In genomic region chr16:24689128-24689527, GRCh38 we compare ENCODE assay signal across 9 cellular contexts. TPM values are rescaled to one million over a fixed set of nuclear protein-coding genes. Genes with fewer than 3 reads are reported as not detected.
DNase-seq lines count a peak whose midpoint lies in the region; ATAC-seq, FAIRE-seq and TF ChIP-seq lines count a peak whose summit lies in the region.
"Had no signal": no experiment of that assay in that cellular context is flagged by ENCODE, and none has a peak within 500 bp of the region (broad histone marks: within the 10 kb centered on the region; RNA-seq: fewer than 3 reads in every experiment).

No MANE protein-coding gene starts in this region.

- H3K9me1 ChIP-seq in keratinocyte (ENCODE audit: control insufficient read depth, extremely low read depth, insufficient read depth, low read length) = no peaks in the 10 kb centered on the region

- TF ChIP-seq POLR2A in thyroid gland (IDR thresholded peaks at IDR 0.05) = no peak

- H3K9ac ChIP-seq in keratinocyte (ENCODE audit: control insufficient read depth, extremely low read depth, insufficient read depth, low read length) = no peak overlapping the region

- no peaks in the 10 kb centered on the region for H3K79me2 ChIP-seq in keratinocyte (ENCODE audit: control insufficient read depth, insufficient read depth, low read length)

- H3K4me1 ChIP-seq in keratinocyte (ENCODE audit: control insufficient read depth, extremely low read depth, insufficient read depth, low read length) (peaks cover 7% of the 10 kb centered on the region), thyroid gland (peaks cover 0 to 7% of the 10 kb centered on the region in 2 donors)

- WGBS in thyroid gland, 2 donors = 48 to 53% methylated on average over 7 of the region's 7 CpGs

- H4K20me1 ChIP-seq in keratinocyte (ENCODE audit: control insufficient read depth, extremely low read depth, insufficient read depth, low read length) = no peaks in the 10 kb centered on the region

- DNase-seq in D721Med (ENCODE audit: insufficient read length, low spot score) (no peak), KBM-7 (peak; percentile 32), amniotic epithelial cell (ENCODE audit: low read depth) (peak; percentile 63), keratinocyte (ENCODE audit: low read depth, low spot score) (no peak), posterior vena cava (ENCODE audit: low spot score) (no peak), thyroid gland (no peak), NCI-H2029 (lab: John Stamatoyannopoulos, UW) (no peak)
- DNase-seq: upper lobe of left lung had no signal

- H3K4me3 ChIP-seq in keratinocyte (ENCODE audit: control insufficient read depth in 2 of 3, extremely low read depth in 1 of 3, insufficient read depth in 2 of 3, low read depth in 1 of 3, low read length in 3 of 3) (no peak overlapping the region), thyroid gland (replicated peaks in 1 of 3) (no peak overlapping the region)
- H3K4me3 ChIP-seq: upper lobe of left lung had no signal

- H3K36me3 ChIP-seq in keratinocyte (ENCODE audit: control insufficient read depth in 2 of 2, extremely low read depth in 1 of 2, insufficient read depth in 2 of 2, low read length in 2 of 2) (no peaks in the 10 kb centered on the region), thyroid gland (no peaks in the 10 kb centered on the region)
- H3K36me3 ChIP-seq: upper lobe of left lung had no signal

- FAIRE-seq in D721Med (lab: Jason Lieb, UNC) (no peak), keratinocyte (lab: Jason Lieb, UNC) (no peak)

- in situ Hi-C loops in KBM-7 (cut with MboI; ENCODE audit: low pct_unique_long_range_greater_than_20kb, low sequenced_read_pairs) = no loop called here

- peak; percentile 60 for TF ChIP-seq CTCF in D721Med (IDR thresholded peaks at IDR 0.05; ENCODE audit: insufficient read depth, missing control alignments)
- peak; percentile 62 to 73 (median 66) for TF ChIP-seq CTCF in keratinocyte (optimal IDR thresholded peaks at IDR 0.05 in 1 of 3, IDR thresholded peaks at IDR 0.05 in 1 of 3, conservative IDR thresholded peaks at IDR 0.05 in 1 of 3; ENCODE audit: extremely low read depth in 1 of 3, insufficient read depth in 2 of 3, low read length in 3 of 3)
- peak in 1 of 6 experiments; percentile 18 for TF ChIP-seq CTCF in thyroid gland (IDR thresholded peaks at IDR 0.05)

- no peak overlapping the region for H3K4me2 ChIP-seq in keratinocyte (ENCODE audit: control insufficient read depth, extremely low read depth, insufficient read depth, low read depth, low read length)

- H2AFZ ChIP-seq in keratinocyte (ENCODE audit: control insufficient read depth, low read length) = no peak overlapping the region

- H3K9me3 ChIP-seq in keratinocyte (ENCODE audit: control insufficient read depth, low read depth, low read length) (no peaks in the 10 kb centered on the region), thyroid gland (no peaks in the 10 kb centered on the region)
- H3K9me3 ChIP-seq: upper lobe of left lung had no signal

- dilution Hi-C loops in keratinocyte (cut with MboI; ENCODE audit: extremely low pct_ligation_motif_present, low sequenced_read_pairs) = no loop called here

- no peak for ATAC-seq in GM19023 (IDR thresholded peaks at IDR 0.05; ENCODE audit: unreplicated experiment)

- H3K27me3 ChIP-seq in keratinocyte (ENCODE audit: control insufficient read depth, extremely low read depth, insufficient read depth, low read length) (no peaks in the 10 kb centered on the region), thyroid gland (no peaks in the 10 kb centered on the region)
- H3K27me3 ChIP-seq: upper lobe of left lung had no signal

- H3K27ac ChIP-seq in keratinocyte (ENCODE audit: control insufficient read depth, insufficient read depth, low read length) (no peak overlapping the region), thyroid gland (no peak overlapping the region)
- H3K27ac ChIP-seq: upper lobe of left lung had no signal

- intact Hi-C loops in posterior vena cava (cut with DNase I) (loop anchor here in 1 of 2 donors (10.0 kb wide), 1 partner anchor 104 kb away; no protein-coding TSS in a partner anchor), thyroid gland (cut with DNase I) (no loop called here)

RNA-seq across cellular contexts. Expression of gene TNRC6A, which starts 40.3 kb away (rescaled TPM):
- 17.7 to 30.8 TPM (median 23.3 TPM) in 3 replicates for polyA plus RNA-seq in keratinocyte
- 18.0 TPM for polyA plus RNA-seq in keratinocyte (2011; ENCODE audit: low read depth)
- 9.5 and 13.9 TPM in 2 replicates for polyA plus RNA-seq in keratinocyte (2011; cell fraction: cytosol; rRNA removed)
- polyA plus RNA-seq in keratinocyte (2011; cell fraction: nucleus; rRNA removed) = 71.5 and 74.5 TPM in 2 replicates
- polyA plus RNA-seq in keratinocyte (2012; ENCODE audit: low replicate concordance) = 12.4 and 21.9 TPM in 2 replicates
- 48.6 to 90.9 TPM (median 50.8 TPM) in 3 replicates for polyA minus RNA-seq in keratinocyte
- polyA minus RNA-seq in keratinocyte (2011; cell fraction: cytosol; rRNA and poly(A)+ RNA removed) = 20.0 TPM
- polyA minus RNA-seq in keratinocyte (2011; cell fraction: nucleus; rRNA and poly(A)+ RNA removed) = 52.5 and 84.1 TPM in 2 replicates
- total RNA-seq in posterior vena cava = 10 to 100 TPM; 51.7 to 58.3 TPM
- total RNA-seq in thyroid gland = 10 to 100 TPM; 45.8 to 70.7 (median 57.4) TPM

Comparison
In these comparisons a context has a peak if more than half of its experiments do, and no peak if none do; other contexts are left out.
1. DNase-seq: peak in KBM-7 (single experiment) and amniotic epithelial cell (single experiment); none in D721Med (single experiment), keratinocyte (single experiment), posterior vena cava (single experiment), thyroid gland (0 of 2) and NCI-H2029 (single experiment).